In the genomic region with DNA sequence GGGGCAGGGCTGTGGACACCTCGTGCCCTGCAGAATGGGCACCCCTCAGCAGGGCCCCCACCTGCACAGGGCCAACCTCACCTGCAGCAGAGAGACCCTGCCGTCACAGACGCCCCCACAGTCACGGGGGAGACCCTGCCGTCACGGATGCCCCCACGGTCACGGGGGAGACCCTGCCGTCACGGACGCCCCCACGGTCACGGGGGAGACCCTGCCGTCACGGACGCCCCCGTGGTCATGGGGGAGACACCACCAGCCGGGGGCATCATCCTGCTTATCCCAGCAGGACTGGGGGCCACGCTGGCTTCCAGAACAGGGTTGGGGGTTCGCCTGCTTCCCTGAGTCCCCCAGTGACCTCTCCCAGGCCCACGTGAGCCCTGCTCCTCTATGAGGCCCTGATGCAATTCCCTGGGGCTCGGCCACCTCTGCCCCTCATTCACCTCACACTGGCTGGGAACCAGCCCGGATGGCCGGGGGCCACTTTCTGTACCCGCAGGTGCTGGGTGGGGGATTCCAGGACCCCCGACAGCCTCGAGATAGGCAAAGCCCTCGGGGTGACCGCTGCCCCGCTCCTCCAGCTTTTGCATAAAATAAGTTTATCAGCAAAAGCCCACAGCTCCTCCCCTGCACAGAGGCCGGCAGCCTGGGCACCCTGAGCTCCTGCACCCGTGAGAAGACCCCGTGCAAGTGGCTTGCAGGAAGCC, we compare ENCODE assay signal across 16 cellular contexts. TPM values are rescaled to one million over a fixed set of nuclear protein-coding genes. Genes with fewer than 3 reads are reported as not detected.
DNase-seq lines count a peak whose midpoint lies in the region; ATAC-seq and TF ChIP-seq lines count a peak whose summit lies in the region.
"Had no signal": no experiment of that assay in that cellular context is flagged by ENCODE, and none has a peak within 500 bp of the region (broad histone marks: within the 10 kb centered on the region; RNA-seq: fewer than 3 reads in every experiment).

No MANE protein-coding gene starts in this region.

- intact Hi-C loops in dendritic cell treated with granulocyte-macrophage colony-stimulating factor and Interleukin-4, amounts not matched to agents 40 ng/mL and 50 ng/mL, for 4 days (cut with micrococcal nuclease) = no loop called here
- intact Hi-C loops in tibial artery (cut with DNase I; ENCODE audit: low total_unique reads) = no loop called here

- no peak overlapping the region for H2BK120ac ChIP-seq in mesenchymal stem cell (ENCODE audit: low read depth, low read length)

- no peak overlapping the region for H3K4ac ChIP-seq in mesenchymal stem cell (ENCODE audit: low read depth in 1 of 2, low read length in 2 of 2)

- H3K4me3 Mint-ChIP-seq in dendritic cell treated with granulocyte-macrophage colony-stimulating factor and Interleukin-4, amounts not matched to agents 40 ng/mL and 50 ng/mL, for 4 days = no peak overlapping the region
- no peak overlapping the region for H3K4me3 Mint-ChIP-seq in T-helper 17 cell
- H3K4me3 Mint-ChIP-seq: CD8-positive, alpha-beta memory T cell had no signal

- TF ChIP-seq CTCF in RWPE1 (conservative IDR thresholded peaks at IDR 0.05; ENCODE audit: low read depth) (no peak), tibial artery (IDR thresholded peaks at IDR 0.05) (no peak)

- peak overlapping the region; percentile 58 for H4K91ac ChIP-seq in mesenchymal stem cell (ENCODE audit: low read length)

- H2AK5ac ChIP-seq in mesenchymal stem cell (ENCODE audit: low read length, severe bottlenecking) = no peak overlapping the region

- ATAC-seq in GM18502 (IDR thresholded peaks at IDR 0.05; ENCODE audit: poor library complexity, unreplicated experiment) (no peak), GM21423 (IDR thresholded peaks at IDR 0.05; ENCODE audit: unreplicated experiment) (no peak), T-helper 17 cell (no peak)

- H3K14ac ChIP-seq in mesenchymal stem cell (ENCODE audit: low read length in 2 of 2) = no peak overlapping the region

- 97% methylated on average over 33 of the region's 33 CpGs for WGBS in mesenchymal stem cell

- H3K27ac ChIP-seq in RWPE1 (peak overlapping the region; percentile 98), mesenchymal stem cell (ENCODE audit: low read length, poor library complexity, severe bottlenecking) (no peak overlapping the region), tibial artery (peak overlapping the region; percentile 63 to 66)

- no peak overlapping the region for H3K18ac ChIP-seq in mesenchymal stem cell (ENCODE audit: low read depth in 1 of 2, low read length in 2 of 2)

- no peak overlapping the region for H2BK12ac ChIP-seq in mesenchymal stem cell (ENCODE audit: low read length in 2 of 2)

- H2AFZ ChIP-seq in mesenchymal stem cell (ENCODE audit: low read depth, low read length) = no peak overlapping the region

- no peak overlapping the region for H3K4me2 ChIP-seq in mesenchymal stem cell (ENCODE audit: low read length, poor library complexity, severe bottlenecking)

- H3K9ac ChIP-seq in mesenchymal stem cell (ENCODE audit: low read length) = no peak overlapping the region

- no peaks in the 10 kb centered on the region for H3K9me3 ChIP-seq in mesenchymal stem cell (ENCODE audit: control insufficient read depth, low read length)
- no peaks in the 10 kb centered on the region for H3K9me3 ChIP-seq in tibial artery
- no peaks in the 10 kb centered on the region for H3K9me3 ChIP-seq in T-helper 17 cell (ENCODE audit: control insufficient read depth, low read length, poor library complexity, severe bottlenecking)
- H3K9me3 ChIP-seq: BE2C had no signal

- CTCF ChIA-PET in RWPE1 (lab: Yijun Ruan, JAX) = no interaction called here

- H3K4me1 ChIP-seq in mesenchymal stem cell (ENCODE audit: control insufficient read depth, insufficient read depth, low read depth, low read length) = peaks cover 20% of the 10 kb centered on the region
- peaks cover 0 to 49% (median 40%) of the 10 kb centered on the region in 4 donors for H3K4me1 ChIP-seq in tibial artery
- H3K4me1 ChIP-seq: BE2C had no signal

- H3K27me3 ChIP-seq in mesenchymal stem cell (ENCODE audit: control insufficient read depth in 1 of 2, insufficient read depth in 1 of 2, low read length in 2 of 2) = no peaks in the 10 kb centered on the region
- H3K27me3 ChIP-seq in tibial artery = no peaks in the 10 kb centered on the region
- H3K27me3 ChIP-seq: BE2C had no signal

- H3K36me3 Mint-ChIP-seq in dendritic cell treated with granulocyte-macrophage colony-stimulating factor and Interleukin-4, amounts not matched to agents 40 ng/mL and 50 ng/mL, for 4 days (ENCODE audit: low read depth) = peaks cover 86% of the 10 kb centered on the region
- no peaks in the 10 kb centered on the region for H3K36me3 Mint-ChIP-seq in T-helper 17 cell (ENCODE audit: low read depth)

- H2BK15ac ChIP-seq in mesenchymal stem cell (ENCODE audit: low read depth, poor library complexity, severe bottlenecking) = no peak overlapping the region

- H3K23ac ChIP-seq in mesenchymal stem cell (ENCODE audit: low read length in 2 of 2) = no peak overlapping the region

- peaks cover 56% of the 10 kb centered on the region for H3K79me1 ChIP-seq in mesenchymal stem cell (replicated peaks; ENCODE audit: low read length, poor library complexity, severe bottlenecking)

- H3K27me3 Mint-ChIP-seq in dendritic cell treated with granulocyte-macrophage colony-stimulating factor and Interleukin-4, amounts not matched to agents 40 ng/mL and 50 ng/mL, for 4 days = no peaks in the 10 kb centered on the region
- H3K27me3 Mint-ChIP-seq in T-helper 17 cell = no peaks in the 10 kb centered on the region
- H3K27me3 Mint-ChIP-seq: CD8-positive, alpha-beta memory T cell had no signal

- H4K8ac ChIP-seq in mesenchymal stem cell (ENCODE audit: low read length) = no peak overlapping the region

- no peaks in the 10 kb centered on the region for H3K9me3 Mint-ChIP-seq in dendritic cell treated with granulocyte-macrophage colony-stimulating factor and Interleukin-4, amounts not matched to agents 40 ng/mL and 50 ng/mL, for 4 days
- H3K9me3 Mint-ChIP-seq: CD8-positive, alpha-beta memory T cell had no signal

- H3K4me3 ChIP-seq in mesenchymal stem cell (ENCODE audit: insufficient read depth in 1 of 2, low read depth in 1 of 2, low read length in 2 of 2) = no peak overlapping the region
- no peak overlapping the region for H3K4me3 ChIP-seq in tibial artery

- POLR2A ChIA-PET in RWPE1 (lab: Yijun Ruan, JAX; ENCODE audit: low non-redundant PET) = no interaction called here

- H3K36me3 ChIP-seq in mesenchymal stem cell (ENCODE audit: control insufficient read depth in 1 of 2, insufficient read depth in 2 of 2, low read depth in 1 of 2, low read length in 2 of 2) (peaks cover 52 to 83% of the 10 kb centered on the region in 2 experiments), tibial artery (peaks cover 10 to 74% (median 35%) of the 10 kb centered on the region in 3 donors)

- H3K27ac Mint-ChIP-seq in dendritic cell treated with granulocyte-macrophage colony-stimulating factor and Interleukin-4, amounts not matched to agents 40 ng/mL and 50 ng/mL, for 4 days = peak overlapping the region; percentile 79
- H3K27ac Mint-ChIP-seq in T-helper 17 cell = no peak overlapping the region
- H3K27ac Mint-ChIP-seq: CD8-positive, alpha-beta memory T cell had no signal

- H3K4me1 Mint-ChIP-seq in dendritic cell treated with granulocyte-macrophage colony-stimulating factor and Interleukin-4, amounts not matched to agents 40 ng/mL and 50 ng/mL, for 4 days (ENCODE audit: low read depth) = peaks cover 62% of the 10 kb centered on the region
- H3K4me1 Mint-ChIP-seq in T-helper 17 cell = peaks cover 4% of the 10 kb centered on the region
- H3K4me1 Mint-ChIP-seq: CD8-positive, alpha-beta memory T cell had no signal

- DNase-seq in RWPE1 (ENCODE audit: low spot score) (no peak), mesenchymal stem cell (no peak), tibial artery (no peak), T-helper 17 cell (no peak)
- DNase-seq: BE2C; CD8-positive, alpha-beta memory T cell; H7; Kasumi-1; NCI-H1105 treated with DMSO at 0.1 percent for 48 hours; NCI-H187 treated with DMSO at 0.1 percent for 48 hours; NCI-H446 treated with DMSO at 0.1 percent for 48 hours; NCI-H774; SHP77 treated with DMSO at 0.1 percent for 48 hours had no signal

- no peak overlapping the region for H2BK5ac ChIP-seq in mesenchymal stem cell (ENCODE audit: low read depth, low read length, poor library complexity, severe bottlenecking)

RNA-seq across cellular contexts. Expression of gene SBNO2, which starts 23.6 kb away (rescaled TPM):
- polyA plus RNA-seq in mesenchymal stem cell (2013, experiment 1 of 2) = 32.3 TPM
- 31.7 TPM for polyA plus RNA-seq in mesenchymal stem cell (2013, experiment 2 of 2)
- total RNA-seq in T-helper 17 cell = 100 to 1,000 TPM in 1 of 2 donors, 10 to 100 TPM in 1; 85.4 to 106 TPM

RNA-seq across cellular contexts. Expression of gene GPX4, which starts 46.7 kb away (rescaled TPM):
- polyA plus RNA-seq in mesenchymal stem cell (2013, experiment 1 of 2) = 676 TPM
- 686 TPM for polyA plus RNA-seq in mesenchymal stem cell (2013, experiment 2 of 2)
- 100 to 1,000 TPM; 184 to 187 TPM for total RNA-seq in T-helper 17 cell

RNA-seq across cellular contexts. Expression of gene STK11, which starts 55.1 kb away (rescaled TPM):
- polyA plus RNA-seq in mesenchymal stem cell (2013, experiment 1 of 2) = 31.4 TPM
- 31.8 TPM for polyA plus RNA-seq in mesenchymal stem cell (2013, experiment 2 of 2)
- total RNA-seq in T-helper 17 cell = 10 to 100 TPM; 70.0 to 70.4 TPM

RNA-seq across cellular contexts. Expression of gene POLR2E, which starts 55.3 kb away (rescaled TPM):
- 152 TPM for polyA plus RNA-seq in mesenchymal stem cell (2013, experiment 1 of 2)
- polyA plus RNA-seq in mesenchymal stem cell (2013, experiment 2 of 2) = 153 TPM
- 10 to 100 TPM; 63.8 to 81.4 TPM for total RNA-seq in T-helper 17 cell
